In the genomic region with DNA sequence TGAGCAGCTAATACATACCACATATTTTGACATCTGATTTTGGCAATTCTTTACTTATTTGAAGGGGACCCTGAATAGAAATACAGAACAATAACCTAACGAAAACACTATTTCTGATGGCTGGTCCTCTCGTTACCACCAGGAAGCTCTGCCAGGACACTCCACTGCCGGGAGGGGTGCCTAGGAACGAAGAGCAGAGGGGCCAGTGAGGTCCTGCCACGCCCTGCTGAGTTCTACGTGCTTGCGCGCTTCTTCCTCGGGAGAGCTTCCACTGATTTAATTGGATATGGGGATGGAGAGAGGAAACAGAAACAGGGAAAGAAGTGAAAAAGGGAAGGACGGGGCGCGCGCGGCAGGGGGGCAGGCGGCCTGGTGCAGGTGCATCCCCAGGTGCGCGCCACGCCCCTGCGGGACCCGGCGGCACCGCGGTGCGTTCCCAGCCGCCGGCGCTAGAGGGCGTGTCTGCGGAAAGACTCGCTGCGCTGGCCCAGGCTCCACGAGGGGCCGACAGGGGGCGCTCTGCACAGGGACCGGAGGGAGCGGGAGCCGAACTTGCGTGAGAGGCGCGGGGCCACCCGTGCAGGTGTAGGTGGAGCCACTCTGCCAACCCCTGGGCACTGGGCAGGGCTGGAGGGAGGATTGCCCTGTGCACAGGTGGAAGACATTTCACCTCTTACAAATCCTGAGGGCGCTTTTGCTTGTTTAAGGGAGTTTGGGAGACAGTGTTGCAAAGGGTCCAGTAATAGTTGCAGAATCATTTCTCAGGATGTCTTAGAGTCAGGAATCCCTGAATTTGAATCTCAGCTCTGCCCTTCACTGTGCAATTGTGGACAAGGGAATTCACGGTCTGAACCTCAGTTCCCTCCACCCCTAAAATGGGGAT, we compare ENCODE assay signal across 8 cellular contexts.
A peak's percentile ranks its signal among the peaks of the same experiment; 100 is the strongest.
DNase-seq lines count a peak whose midpoint lies in the region; ATAC-seq, FAIRE-seq and TF ChIP-seq lines count a peak whose summit lies in the region.

No MANE protein-coding gene starts in this region.

- no peak for FAIRE-seq in HepG2 (lab: Jason Lieb, UNC)

- BruUV-seq in HepG2 (replicated peaks; lab: Mats Ljungman, UMichigan): no TSS peak

- TF ChIP-seq POLR2A in HepG2 (IDR thresholded peaks at IDR 0.05; ENCODE audit: insufficient read depth in 1 of 2, low read depth in 2 of 2, low read length in 2 of 2): no peak

- in situ Hi-C loops in HepG2 (cut with HindIII; ENCODE audit: extremely low pct_ligation_motif_present, low pct_unique_long_range_greater_than_20kb): no loop called here

- H3K36me3 ChIP-seq in HepG2 (replicated peaks in 1 of 2; ENCODE audit: control insufficient read depth in 1 of 2, insufficient read depth in 2 of 2, low read length in 2 of 2): no peaks in the 10 kb centered on the region

- H3K4me1 Mint-ChIP-seq in brain: no peaks in the 10 kb centered on the region

- CTCF ChIA-PET in HepG2 (lab: Yijun Ruan, JAX; ENCODE audit: low intra/inter-chr PET ratio, low total read pairs): interaction anchor here (1.2 to 2.0 kb wide), 2 partner anchors 100 to 397 kb away, joined by 3 to 10 read pairs; no protein-coding TSS in a partner anchor

- H4K20me1 ChIP-seq in HepG2 (ENCODE audit: insufficient read depth, low read length): no peaks in the 10 kb centered on the region

- POLR2A ChIA-PET in HepG2 (lab: Yijun Ruan, JAX): no interaction called here

- DNase-seq in GM10266 (ENCODE audit: extremely low spot score): no peak
- DNase-seq in T-helper 22 cell (ENCODE audit: low read depth): peak; percentile 13
- DNase-seq in HepG2 (ENCODE audit: low spot score): peak; percentile 4
- peak; percentile 66 for DNase-seq in stimulated activated CD8-positive, alpha-beta memory T cell treated with anti-CD3 and anti-CD28 coated beads, Interleukin-2, amount 100 ng/mL, for 48 hours (ENCODE audit: low read depth in 2 of 2)
- no peak for DNase-seq in putamen (ENCODE audit: low spot score)

- H3K27me3 ChIP-seq in HepG2 (ENCODE audit: control insufficient read depth in 1 of 2, insufficient read depth in 2 of 2, low read length in 2 of 2): 0 out of 5 replicates have a peak, but pooled peaks cover 0 to 2% of the 10 kb centered on the region in 2 experiments

- no peak overlapping the region for H3K27ac ChIP-seq in HepG2 (ENCODE audit: extremely low read length, insufficient read depth, low read length)

- H3K4me1 ChIP-seq in HepG2 (ENCODE audit: insufficient read depth, low read length): no peaks in the 10 kb centered on the region

- no peak overlapping the region for H3K27ac Mint-ChIP-seq in brain

- TF ChIP-seq EP300 in HepG2 (IDR thresholded peaks at IDR 0.05; ENCODE audit: low read depth in 2 of 2, low read length in 2 of 2) (no peak), HepG2 (CRISPR knock-in tag; IDR thresholded peaks at IDR 0.05; ENCODE audit: borderline replicate concordance) (no peak)

- H3K4me3 Mint-ChIP-seq in brain: no peak overlapping the region

- no peaks in the 10 kb centered on the region for H3K9me3 ChIP-seq in HepG2 (ENCODE audit: low read length)

- no peaks in the 10 kb centered on the region for H3K36me3 Mint-ChIP-seq in brain

- H3K9ac ChIP-seq in HepG2 (ENCODE audit: insufficient read depth, low read depth, low read length): no peak overlapping the region

- no peak overlapping the region for H3K4me2 ChIP-seq in HepG2 (ENCODE audit: low read depth, low read length)

- ATAC-seq in HG02678 (IDR thresholded peaks at IDR 0.05; ENCODE audit: unreplicated experiment) (peak; percentile 68), HepG2 (peak; percentile 91), GM18873 (IDR thresholded peaks at IDR 0.05; ENCODE audit: low FRiP score, unreplicated experiment) (no peak)

- H3K79me2 ChIP-seq in HepG2 (ENCODE audit: insufficient read depth, low read length): no peaks in the 10 kb centered on the region

- no peak overlapping the region for H2AFZ ChIP-seq in HepG2 (ENCODE audit: low read length)

- intact Hi-C loops in HepG2 (cut with micrococcal nuclease; ENCODE audit: unreplicated experiment): no loop called here

- 48% methylated on average over 24 of the region's 43 CpGs for WGBS in HepG2 (ENCODE audit: low lambda C conversion rate)

- peaks cover 0 to 86% (median 9%) of the 10 kb centered on the region in 5 experiments for H3K9me3 Mint-ChIP-seq in brain

- no peak overlapping the region for H3K4me3 ChIP-seq in HepG2 (replicated peaks in 1 of 3; ENCODE audit: insufficient read depth in 1 of 3, low read depth in 2 of 3, low read length in 3 of 3)

- H3K27me3 Mint-ChIP-seq in brain: peaks cover 20% of the 10 kb centered on the region

- TF ChIP-seq CTCF in GM10266 (IDR thresholded peaks at IDR 0.05; ENCODE audit: control insufficient read depth, insufficient read depth, low read depth, missing control alignments) (peak; percentile 61), brain (conservative IDR thresholded peaks at IDR 0.05) (peak; percentile 98 to 100), HepG2 (CRISPR knock-in tag; IDR thresholded peaks at IDR 0.05) (peak; percentile 90)

- TF ChIP-seq RAD21 in HepG2 (CRISPR knock-in tag; IDR thresholded peaks at IDR 0.05): peak; percentile 62

TF ChIP-seq in HepG2, 621 proteins besides CTCF, POLR2A, EP300 and RAD21 (continues in another document):
- TF ChIP-seq, protein P1, sequence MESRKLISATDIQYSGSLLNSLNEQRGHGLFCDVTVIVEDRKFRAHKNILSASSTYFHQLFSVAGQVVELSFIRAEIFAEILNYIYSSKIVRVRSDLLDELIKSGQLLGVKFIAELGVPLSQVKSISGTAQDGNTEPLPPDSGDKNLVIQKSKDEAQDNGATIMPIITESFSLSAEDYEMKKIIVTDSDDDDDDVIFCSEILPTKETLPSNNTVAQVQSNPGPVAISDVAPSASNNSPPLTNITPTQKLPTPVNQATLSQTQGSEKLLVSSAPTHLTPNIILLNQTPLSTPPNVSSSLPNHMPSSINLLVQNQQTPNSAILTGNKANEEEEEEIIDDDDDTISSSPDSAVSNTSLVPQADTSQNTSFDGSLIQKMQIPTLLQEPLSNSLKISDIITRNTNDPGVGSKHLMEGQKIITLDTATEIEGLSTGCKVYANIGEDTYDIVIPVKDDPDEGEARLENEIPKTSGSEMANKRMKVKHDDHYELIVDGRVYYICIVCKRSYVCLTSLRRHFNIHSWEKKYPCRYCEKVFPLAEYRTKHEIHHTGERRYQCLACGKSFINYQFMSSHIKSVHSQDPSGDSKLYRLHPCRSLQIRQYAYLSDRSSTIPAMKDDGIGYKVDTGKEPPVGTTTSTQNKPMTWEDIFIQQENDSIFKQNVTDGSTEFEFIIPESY (CRISPR knock-in tag; IDR thresholded peaks at IDR 0.05): peak; percentile 76; the same call in 1 of the 2 replicates
- TF ChIP-seq ZFYVE20 (CRISPR knock-in tag; IDR thresholded peaks at IDR 0.05; ENCODE audit: borderline replicate concordance, low read depth) (no peak), NFE2L2 (IDR thresholded peaks at IDR 0.05; ENCODE audit: low read length) (no peak), AKAP8 (CRISPR knock-in tag; IDR thresholded peaks at IDR 0.05) (no peak), XRCC5 (optimal IDR thresholded peaks at IDR 0.05; ENCODE audit: low read length) (peak; percentile 97), TOPORS (CRISPR knock-in tag; IDR thresholded peaks at IDR 0.05) (no peak), ZNF790 (CRISPR knock-in tag; IDR thresholded peaks at IDR 0.05; ENCODE audit: borderline replicate concordance) (no peak), RBM39 (IDR thresholded peaks at IDR 0.05; ENCODE audit: low read depth, low read length, poor library complexity, severe bottlenecking) (peak; percentile 76), NONO (IDR thresholded peaks at IDR 0.05) (no peak), NONO (CRISPR knock-in tag; conservative IDR thresholded peaks at IDR 0.05) (0 out of 2 replicates have a peak, but pooled peaks have one; percentile 40), HNRNPUL1 (IDR thresholded peaks at IDR 0.05; ENCODE audit: low read depth, low read length) (no peak), ZMYM4 (CRISPR knock-in tag; IDR thresholded peaks at IDR 0.05) (peak; percentile 65; the same call in 1 of the 2 replicates), PLRG1 (conservative IDR thresholded peaks at IDR 0.05) (no peak), NR2F2 (IDR thresholded peaks at IDR 0.05; ENCODE audit: borderline replicate concordance, low read depth) (peak; percentile 17; the same call in 1 of the 2 replicates), MXD4 (CRISPR knock-in tag; IDR thresholded peaks at IDR 0.05) (no peak), ELF3 (CRISPR knock-in tag; IDR thresholded peaks at IDR 0.05) (no peak), KDM2A (CRISPR knock-in tag; IDR thresholded peaks at IDR 0.05; ENCODE audit: borderline replicate concordance, low read depth) (peak; percentile 53; the same call in 1 of the 2 replicates), HNRNPK (IDR thresholded peaks at IDR 0.05; ENCODE audit: low read depth, low read length, poor library complexity, severe bottlenecking) (peak; percentile 77)
- TF ChIP-seq, protein P2, sequence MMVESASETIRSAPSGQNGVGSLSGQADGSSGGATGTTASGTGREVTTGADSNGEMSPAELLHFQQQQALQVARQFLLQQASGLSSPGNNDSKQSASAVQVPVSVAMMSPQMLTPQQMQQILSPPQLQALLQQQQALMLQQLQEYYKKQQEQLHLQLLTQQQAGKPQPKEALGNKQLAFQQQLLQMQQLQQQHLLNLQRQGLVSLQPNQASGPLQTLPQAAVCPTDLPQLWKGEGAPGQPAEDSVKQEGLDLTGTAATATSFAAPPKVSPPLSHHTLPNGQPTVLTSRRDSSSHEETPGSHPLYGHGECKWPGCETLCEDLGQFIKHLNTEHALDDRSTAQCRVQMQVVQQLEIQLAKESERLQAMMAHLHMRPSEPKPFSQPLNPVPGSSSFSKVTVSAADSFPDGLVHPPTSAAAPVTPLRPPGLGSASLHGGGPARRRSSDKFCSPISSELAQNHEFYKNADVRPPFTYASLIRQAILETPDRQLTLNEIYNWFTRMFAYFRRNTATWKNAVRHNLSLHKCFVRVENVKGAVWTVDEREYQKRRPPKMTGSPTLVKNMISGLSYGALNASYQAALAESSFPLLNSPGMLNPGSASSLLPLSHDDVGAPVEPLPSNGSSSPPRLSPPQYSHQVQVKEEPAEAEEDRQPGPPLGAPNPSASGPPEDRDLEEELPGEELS (CRISPR knock-in tag; IDR thresholded peaks at IDR 0.05): no peak
- TF ChIP-seq, protein P3, sequence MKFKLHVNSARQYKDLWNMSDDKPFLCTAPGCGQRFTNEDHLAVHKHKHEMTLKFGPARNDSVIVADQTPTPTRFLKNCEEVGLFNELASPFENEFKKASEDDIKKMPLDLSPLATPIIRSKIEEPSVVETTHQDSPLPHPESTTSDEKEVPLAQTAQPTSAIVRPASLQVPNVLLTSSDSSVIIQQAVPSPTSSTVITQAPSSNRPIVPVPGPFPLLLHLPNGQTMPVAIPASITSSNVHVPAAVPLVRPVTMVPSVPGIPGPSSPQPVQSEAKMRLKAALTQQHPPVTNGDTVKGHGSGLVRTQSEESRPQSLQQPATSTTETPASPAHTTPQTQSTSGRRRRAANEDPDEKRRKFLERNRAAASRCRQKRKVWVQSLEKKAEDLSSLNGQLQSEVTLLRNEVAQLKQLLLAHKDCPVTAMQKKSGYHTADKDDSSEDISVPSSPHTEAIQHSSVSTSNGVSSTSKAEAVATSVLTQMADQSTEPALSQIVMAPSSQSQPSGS (CRISPR knock-in tag; IDR thresholded peaks at IDR 0.05): no peak

Comparison
In these comparisons a context has a peak if more than half of its experiments do, and no peak if none do; other contexts are left out.
1. DNase-seq: peak in T-helper 22 cell (single experiment), HepG2 (single experiment) and stimulated activated CD8-positive, alpha-beta memory T cell treated with anti-CD3 and anti-CD28 coated beads, Interleukin-2, amount 100 ng/mL, for 48 hours (2 of 2); none in GM10266 (single experiment) and putamen (single experiment).
2. Peak in every context shown above with its lines, with median percentiles within 50 percentile points of each other: CTCF ChIP-seq.